Comparison of ENCODE assay signal across 1 cellular context in genomic region chr9:33446507-33447403, GRCh38.
TF ChIP-seq lines count a peak whose summit lies in the region.

No MANE protein-coding gene starts in this region.

TF ChIP-seq in K562, 482 proteins besides CTCF, POLR2A, EP300 and RAD21 (continued from another document and continues in another):
- TF ChIP-seq CHD4 (IDR thresholded peaks at IDR 0.05; ENCODE audit: insufficient read depth, insufficient replicate concordance, low read depth, low read length, poor library complexity, severe bottlenecking) (peak; percentile 18), ELF4 (CRISPR knock-in tag; IDR thresholded peaks at IDR 0.05) (no peak), ZNF586 (CRISPR knock-in tag; conservative IDR thresholded peaks at IDR 0.05) (no peak), ZNF592 (IDR thresholded peaks at IDR 0.05) (peak; percentile 78; the same call in 1 of the 2 replicates), NFE2 (IDR thresholded peaks at IDR 0.05; ENCODE audit: low read depth) (peak; percentile 85), POLR3A (IDR thresholded peaks at IDR 0.05; ENCODE audit: borderline replicate concordance, extremely low read depth, insufficient read depth, insufficient read length) (no peak), SFPQ (IDR thresholded peaks at IDR 0.05; ENCODE audit: low read depth, low read length) (no peak), TFE3 (CRISPR knock-in tag; IDR thresholded peaks at IDR 0.05) (no peak), ZNF143 (CRISPR knock-in tag; IDR thresholded peaks at IDR 0.05) (no peak), ZNF3 (CRISPR knock-in tag; IDR thresholded peaks at IDR 0.05) (no peak), MYBL2 (IDR thresholded peaks at IDR 0.05; ENCODE audit: low read depth) (no peak), MYBL2 (CRISPR knock-in tag; IDR thresholded peaks at IDR 0.05; ENCODE audit: borderline replicate concordance) (no peak), RBM22 (IDR thresholded peaks at IDR 0.05; ENCODE audit: low read depth, low read length, poor library complexity, severe bottlenecking) (no peak), SIN3A (IDR thresholded peaks at IDR 0.05; ENCODE audit: borderline replicate concordance in 2 of 2, control insufficient read depth in 1 of 2, low read depth in 2 of 2, low read length in 2 of 2) (peak; percentile 62 to 94; a peak in 3 of 4 replicates), NCOA1 (IDR thresholded peaks at IDR 0.05; ENCODE audit: low read depth) (peak; percentile 54; the same call in 1 of the 2 replicates), ZNF436 (CRISPR knock-in tag; IDR thresholded peaks at IDR 0.05) (no peak), ZEB2 (IDR thresholded peaks at IDR 0.05) (peak; percentile 32; the same call in 1 of the 2 replicates), EHMT2 (IDR thresholded peaks at IDR 0.05) (no peak), CUX1 (CRISPR knock-in tag; IDR thresholded peaks at IDR 0.05) (no peak), POLR3G (IDR thresholded peaks at IDR 0.05; ENCODE audit: extremely low read depth, insufficient read length, insufficient replicate concordance) (no peak), SIN3B (IDR thresholded peaks at IDR 0.05; ENCODE audit: low read depth) (no peak), HNRNPL (IDR thresholded peaks at IDR 0.05; ENCODE audit: low read depth, low read length) (no peak), ZNF280A (IDR thresholded peaks at IDR 0.05; ENCODE audit: low read depth, partially characterized antibody) (no peak), MTF1 (CRISPR knock-in tag; IDR thresholded peaks at IDR 0.05; ENCODE audit: borderline replicate concordance) (no peak), THRAP3 (IDR thresholded peaks at IDR 0.05; ENCODE audit: borderline replicate concordance) (no peak), YBX1 (IDR thresholded peaks at IDR 0.05) (no peak), SNRNP70 (optimal IDR thresholded peaks at IDR 0.05; ENCODE audit: low read depth, low read length) (no peak), CBX8 (IDR thresholded peaks at IDR 0.05; ENCODE audit: borderline replicate concordance, extremely low read depth, low read depth, low read length, poor library complexity, severe bottlenecking) (no peak), IRF2 (CRISPR knock-in tag; IDR thresholded peaks at IDR 0.05) (no peak), SRF (CRISPR knock-in tag; IDR thresholded peaks at IDR 0.05) (no peak), ETV6 (IDR thresholded peaks at IDR 0.05; ENCODE audit: borderline replicate concordance in 1 of 2, low read depth in 2 of 2, low read length in 1 of 2) (no peak), ETV6 (CRISPR knock-in tag; IDR thresholded peaks at IDR 0.05; ENCODE audit: borderline replicate concordance) (no peak), ERF (CRISPR knock-in tag; IDR thresholded peaks at IDR 0.05) (no peak), PYGO2 (tag; IDR thresholded peaks at IDR 0.05) (no peak), GTF2B (IDR thresholded peaks at IDR 0.05; ENCODE audit: extremely low read depth, insufficient read length) (no peak), ZNF274 (IDR thresholded peaks at IDR 0.05; ENCODE audit: borderline replicate concordance, low read depth, low read length) (no peak), SMAD1 (IDR thresholded peaks at IDR 0.05; ENCODE audit: low read depth, low read length, partially characterized antibody) (no peak), TRIM25 (IDR thresholded peaks at IDR 0.05; ENCODE audit: borderline replicate concordance) (no peak), CREB1 (IDR thresholded peaks at IDR 0.05) (peak; percentile 29; the same call in 1 of the 2 replicates), CREB1 (CRISPR knock-in tag; IDR thresholded peaks at IDR 0.05) (no peak)
- TF ChIP-seq, protein P1, sequence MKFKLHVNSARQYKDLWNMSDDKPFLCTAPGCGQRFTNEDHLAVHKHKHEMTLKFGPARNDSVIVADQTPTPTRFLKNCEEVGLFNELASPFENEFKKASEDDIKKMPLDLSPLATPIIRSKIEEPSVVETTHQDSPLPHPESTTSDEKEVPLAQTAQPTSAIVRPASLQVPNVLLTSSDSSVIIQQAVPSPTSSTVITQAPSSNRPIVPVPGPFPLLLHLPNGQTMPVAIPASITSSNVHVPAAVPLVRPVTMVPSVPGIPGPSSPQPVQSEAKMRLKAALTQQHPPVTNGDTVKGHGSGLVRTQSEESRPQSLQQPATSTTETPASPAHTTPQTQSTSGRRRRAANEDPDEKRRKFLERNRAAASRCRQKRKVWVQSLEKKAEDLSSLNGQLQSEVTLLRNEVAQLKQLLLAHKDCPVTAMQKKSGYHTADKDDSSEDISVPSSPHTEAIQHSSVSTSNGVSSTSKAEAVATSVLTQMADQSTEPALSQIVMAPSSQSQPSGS (CRISPR knock-in tag; IDR thresholded peaks at IDR 0.05), result no peak
- TF ChIP-seq, protein P2, sequence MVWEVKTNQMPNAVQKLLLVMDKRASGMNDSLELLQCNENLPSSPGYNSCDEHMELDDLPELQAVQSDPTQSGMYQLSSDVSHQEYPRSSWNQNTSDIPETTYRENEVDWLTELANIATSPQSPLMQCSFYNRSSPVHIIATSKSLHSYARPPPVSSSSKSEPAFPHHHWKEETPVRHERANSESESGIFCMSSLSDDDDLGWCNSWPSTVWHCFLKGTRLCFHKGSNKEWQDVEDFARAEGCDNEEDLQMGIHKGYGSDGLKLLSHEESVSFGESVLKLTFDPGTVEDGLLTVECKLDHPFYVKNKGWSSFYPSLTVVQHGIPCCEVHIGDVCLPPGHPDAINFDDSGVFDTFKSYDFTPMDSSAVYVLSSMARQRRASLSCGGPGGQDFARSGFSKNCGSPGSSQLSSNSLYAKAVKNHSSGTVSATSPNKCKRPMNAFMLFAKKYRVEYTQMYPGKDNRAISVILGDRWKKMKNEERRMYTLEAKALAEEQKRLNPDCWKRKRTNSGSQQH (CRISPR knock-in tag; IDR thresholded peaks at IDR 0.05), result no peak
